In the genomic region with DNA sequence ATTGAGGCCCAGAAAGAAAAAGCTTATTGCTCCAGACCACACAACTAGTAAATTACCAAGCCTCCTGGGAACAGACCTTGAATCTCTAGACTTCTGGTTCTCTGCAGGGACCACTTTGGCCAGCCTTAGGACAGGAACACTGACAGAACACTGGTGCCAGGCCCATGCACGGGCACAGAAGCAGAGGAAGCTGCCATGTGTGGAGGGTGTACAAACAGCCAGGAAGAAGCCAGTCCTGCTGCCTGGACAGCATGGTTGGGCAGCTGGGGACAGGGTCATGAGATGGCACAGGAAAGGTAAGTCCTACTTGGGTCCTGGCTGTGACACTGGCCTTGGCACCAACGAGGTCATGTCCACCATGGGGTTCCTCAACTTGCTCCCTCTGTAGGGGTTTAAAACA, we compare ENCODE assay signal across 23 cellular contexts. TPM values are rescaled to one million over a fixed set of nuclear protein-coding genes. Genes with fewer than 3 reads are reported as not detected.
DNase-seq lines count a peak whose midpoint lies in the region; ATAC-seq and TF ChIP-seq lines count a peak whose summit lies in the region.
"Had no signal": no experiment of that assay in that cellular context is flagged by ENCODE, and none has a peak within 500 bp of the region (broad histone marks: within the 10 kb centered on the region; RNA-seq: fewer than 3 reads in every experiment).

No MANE protein-coding gene starts in this region.

- H3K4me1 Mint-ChIP-seq in activated CD4-positive, alpha-beta memory T cell treated with anti-CD3 and anti-CD28 coated beads, Interleukin-2, amount 10 ng/mL, durations not matched to agents 7 days and 5 days: peaks cover 13% of the 10 kb centered on the region
- H3K4me1 Mint-ChIP-seq in activated CD4-positive, alpha-beta memory T cell treated with anti-CD3 and anti-CD28 coated beads for 36 hours (ENCODE audit: low read depth): peaks cover 1% of the 10 kb centered on the region
- peaks cover 2% of the 10 kb centered on the region for H3K4me1 Mint-ChIP-seq in activated T-helper 2 cell treated with anti-CD3 and anti-CD28 coated beads, Interferon-gamma antibody, Interleukin-2, Interleukin-4, amounts not matched to agents 10 μg/mL and 5 μg/mL and 100 μg/mL, durations not matched to agents 14 hours and 24 hours and 36 hours (ENCODE audit: low read depth)
- H3K4me1 Mint-ChIP-seq in osteocyte (ENCODE audit: unreplicated experiment): peaks cover 19% of the 10 kb centered on the region
- no peaks in the 10 kb centered on the region for H3K4me1 Mint-ChIP-seq in activated T-cell treated with anti-CD3 and anti-CD28 coated beads, Interleukin-2, amount 50 U/mL, for 72 hours (ENCODE audit: low read depth)
- H3K4me1 Mint-ChIP-seq: B cell had no signal

- intact Hi-C loops in activated CD4-positive, alpha-beta memory T cell treated with anti-CD3 and anti-CD28 coated beads for 36 hours (cut with micrococcal nuclease): no loop called here
- intact Hi-C loops in activated T-helper 2 cell treated with anti-CD3 and anti-CD28 coated beads, Interferon-gamma antibody, Interleukin-2, Interleukin-4, amounts not matched to agents 10 μg/mL and 5 μg/mL and 100 μg/mL, durations not matched to agents 14 hours and 24 hours and 36 hours (cut with micrococcal nuclease): no loop called here

- H3K4me3 Mint-ChIP-seq in activated CD4-positive, alpha-beta memory T cell treated with anti-CD3 and anti-CD28 coated beads, Interleukin-2, amount 10 ng/mL, durations not matched to agents 7 days and 5 days: no peak overlapping the region
- H3K4me3 Mint-ChIP-seq in activated CD4-positive, alpha-beta memory T cell treated with anti-CD3 and anti-CD28 coated beads for 36 hours: no peak overlapping the region
- H3K4me3 Mint-ChIP-seq in activated T-helper 2 cell treated with anti-CD3 and anti-CD28 coated beads, Interferon-gamma antibody, Interleukin-2, Interleukin-4, amounts not matched to agents 10 μg/mL and 5 μg/mL and 100 μg/mL, durations not matched to agents 14 hours and 24 hours and 36 hours (ENCODE audit: low read depth): no peak overlapping the region
- H3K4me3 Mint-ChIP-seq in osteocyte (ENCODE audit: unreplicated experiment): no peak overlapping the region
- H3K4me3 Mint-ChIP-seq in activated T-cell treated with anti-CD3 and anti-CD28 coated beads, Interleukin-2, amount 50 U/mL, for 72 hours: no peak overlapping the region
- H3K4me3 Mint-ChIP-seq: B cell; CD8-positive, alpha-beta T cell had no signal

- CTCF ChIA-PET in activated CD4-positive, alpha-beta memory T cell treated with anti-CD3 and anti-CD28 coated beads, Interleukin-2, amount 10 ng/mL, durations not matched to agents 7 days and 5 days (lab: Charles Lee): interaction anchor here (0.8 to 3.3 kb wide), 10 partner anchors 9 to 688 kb away, joined by 3 to 10 read pairs (median 5); no protein-coding TSS in a partner anchor
- CTCF ChIA-PET in activated CD4-positive, alpha-beta memory T cell treated with anti-CD3 and anti-CD28 coated beads for 36 hours (lab: Charles Lee): interaction anchor here (0.7 to 5.1 kb wide), 10 partner anchors 22 to 1655 kb away, joined by 3 to 47 read pairs (median 4); a partner anchor contains a TSS

- no peaks in the 10 kb centered on the region for H3K36me3 Mint-ChIP-seq in activated CD4-positive, alpha-beta memory T cell treated with anti-CD3 and anti-CD28 coated beads, Interleukin-2, amount 10 ng/mL, durations not matched to agents 7 days and 5 days (ENCODE audit: low read depth)
- no peaks in the 10 kb centered on the region for H3K36me3 Mint-ChIP-seq in activated CD4-positive, alpha-beta memory T cell treated with anti-CD3 and anti-CD28 coated beads for 36 hours
- H3K36me3 Mint-ChIP-seq in activated T-helper 2 cell treated with anti-CD3 and anti-CD28 coated beads, Interferon-gamma antibody, Interleukin-2, Interleukin-4, amounts not matched to agents 10 μg/mL and 5 μg/mL and 100 μg/mL, durations not matched to agents 14 hours and 24 hours and 36 hours (ENCODE audit: low read depth): no peaks in the 10 kb centered on the region
- no peaks in the 10 kb centered on the region for H3K36me3 Mint-ChIP-seq in osteocyte (ENCODE audit: unreplicated experiment)
- no peaks in the 10 kb centered on the region for H3K36me3 Mint-ChIP-seq in activated naive CD4-positive, alpha-beta T cell treated with anti-CD3 and anti-CD28 coated beads, Interleukin-2, amount 50 U/mL, for 72 hours
- no peaks in the 10 kb centered on the region for H3K36me3 Mint-ChIP-seq in activated T-cell treated with anti-CD3 and anti-CD28 coated beads, Interleukin-2, amount 50 U/mL, for 72 hours (ENCODE audit: insufficient read depth in 2 of 2)
- H3K36me3 Mint-ChIP-seq: CD8-positive, alpha-beta T cell had no signal

- no peaks in the 10 kb centered on the region for H3K9me3 Mint-ChIP-seq in activated CD4-positive, alpha-beta memory T cell treated with anti-CD3 and anti-CD28 coated beads, Interleukin-2, amount 10 ng/mL, durations not matched to agents 7 days and 5 days
- no peaks in the 10 kb centered on the region for H3K9me3 Mint-ChIP-seq in activated CD4-positive, alpha-beta memory T cell treated with anti-CD3 and anti-CD28 coated beads for 36 hours
- H3K9me3 Mint-ChIP-seq in activated T-helper 2 cell treated with anti-CD3 and anti-CD28 coated beads, Interferon-gamma antibody, Interleukin-2, Interleukin-4, amounts not matched to agents 10 μg/mL and 5 μg/mL and 100 μg/mL, durations not matched to agents 14 hours and 24 hours and 36 hours: no peaks in the 10 kb centered on the region
- no peaks in the 10 kb centered on the region for H3K9me3 Mint-ChIP-seq in osteocyte (ENCODE audit: unreplicated experiment)
- no peaks in the 10 kb centered on the region for H3K9me3 Mint-ChIP-seq in activated naive CD4-positive, alpha-beta T cell treated with anti-CD3 and anti-CD28 coated beads, Interleukin-2, amount 50 U/mL, for 72 hours
- H3K9me3 Mint-ChIP-seq in activated T-cell treated with anti-CD3 and anti-CD28 coated beads, Interleukin-2, amount 50 U/mL, for 72 hours: no peaks in the 10 kb centered on the region
- H3K9me3 Mint-ChIP-seq: CD8-positive, alpha-beta T cell had no signal

- POLR2A ChIA-PET in activated CD4-positive, alpha-beta memory T cell treated with anti-CD3 and anti-CD28 coated beads, Interleukin-2, amount 10 ng/mL, durations not matched to agents 7 days and 5 days (lab: Charles Lee): interaction anchor here (1.1 to 2.4 kb wide), 3 partner anchors 28 to 158 kb away, joined by 3 to 8 read pairs (median 6); no protein-coding TSS in a partner anchor
- POLR2A ChIA-PET in activated CD4-positive, alpha-beta memory T cell treated with anti-CD3 and anti-CD28 coated beads for 36 hours (lab: Charles Lee): no interaction called here

- no peak overlapping the region for H3K27ac Mint-ChIP-seq in activated CD4-positive, alpha-beta memory T cell treated with anti-CD3 and anti-CD28 coated beads, Interleukin-2, amount 10 ng/mL, durations not matched to agents 7 days and 5 days
- H3K27ac Mint-ChIP-seq in activated CD4-positive, alpha-beta memory T cell treated with anti-CD3 and anti-CD28 coated beads for 36 hours: no peak overlapping the region
- no peak overlapping the region for H3K27ac Mint-ChIP-seq in activated T-helper 2 cell treated with anti-CD3 and anti-CD28 coated beads, Interferon-gamma antibody, Interleukin-2, Interleukin-4, amounts not matched to agents 10 μg/mL and 5 μg/mL and 100 μg/mL, durations not matched to agents 14 hours and 24 hours and 36 hours
- no peak overlapping the region for H3K27ac Mint-ChIP-seq in osteocyte (ENCODE audit: unreplicated experiment)
- no peak overlapping the region for H3K27ac Mint-ChIP-seq in activated naive CD4-positive, alpha-beta T cell treated with anti-CD3 and anti-CD28 coated beads, Interleukin-2, amount 50 U/mL, for 72 hours
- H3K27ac Mint-ChIP-seq in activated T-cell treated with anti-CD3 and anti-CD28 coated beads, Interleukin-2, amount 50 U/mL, for 72 hours: no peak overlapping the region
- H3K27ac Mint-ChIP-seq: B cell; CD8-positive, alpha-beta T cell had no signal

- DNase-seq in activated CD4-positive, alpha-beta memory T cell treated with anti-CD3 and anti-CD28 coated beads, Interleukin-2, amount 10 ng/mL, durations not matched to agents 7 days and 5 days: peak; percentile 14
- no peak for DNase-seq in activated CD4-positive, alpha-beta memory T cell treated with anti-CD3 and anti-CD28 coated beads for 36 hours
- DNase-seq in activated T-helper 2 cell treated with anti-CD3 and anti-CD28 coated beads, Interferon-gamma antibody, Interleukin-2, Interleukin-4, amounts not matched to agents 10 μg/mL and 5 μg/mL and 100 μg/mL, durations not matched to agents 14 hours and 24 hours and 36 hours (ENCODE audit: low spot score): peak; percentile 7
- peak; percentile 49 for DNase-seq in islet precursor cell
- peak; percentile 57 for DNase-seq in osteocyte (ENCODE audit: extremely low spot score, unreplicated experiment)
- no peak for DNase-seq in NCI-H748 (lab: John Stamatoyannopoulos, UW; ENCODE audit: unreplicated experiment)
- DNase-seq in activated naive CD4-positive, alpha-beta T cell treated with anti-CD3 and anti-CD28 coated beads, Interleukin-2, amount 50 U/mL, for 72 hours (ENCODE audit: low spot score in 2 of 2): no peak
- DNase-seq in activated T-cell treated with anti-CD3 and anti-CD28 coated beads, Interleukin-2, amount 50 U/mL, for 72 hours: no peak
- DNase-seq: DMS 273 treated with DMSO at 0.1 percent for 48 hours; DMS79; GF-D8; Karpas-422; NCI-H1092 treated with DMSO at 0.1 percent for 48 hours; NCI-H1436; NCI-H187 treated with DMSO at 0.1 percent for 48 hours; NCI-H2171 treated with DMSO at 0.1 percent for 48 hours; NCI-H524; NCI-H774; NK-92 treated with Interleukin-12 subunit alpha and Interleukin-12 subunit beta, amount 100 ng/mL, for 24 hours; PC-3; SJCRH30 had no signal

- no peaks in the 10 kb centered on the region for H3K27me3 Mint-ChIP-seq in activated CD4-positive, alpha-beta memory T cell treated with anti-CD3 and anti-CD28 coated beads, Interleukin-2, amount 10 ng/mL, durations not matched to agents 7 days and 5 days
- no peaks in the 10 kb centered on the region for H3K27me3 Mint-ChIP-seq in activated CD4-positive, alpha-beta memory T cell treated with anti-CD3 and anti-CD28 coated beads for 36 hours
- no peaks in the 10 kb centered on the region for H3K27me3 Mint-ChIP-seq in activated T-helper 2 cell treated with anti-CD3 and anti-CD28 coated beads, Interferon-gamma antibody, Interleukin-2, Interleukin-4, amounts not matched to agents 10 μg/mL and 5 μg/mL and 100 μg/mL, durations not matched to agents 14 hours and 24 hours and 36 hours (ENCODE audit: low read depth)
- no peaks in the 10 kb centered on the region for H3K27me3 Mint-ChIP-seq in osteocyte (ENCODE audit: unreplicated experiment)
- no peaks in the 10 kb centered on the region for H3K27me3 Mint-ChIP-seq in activated T-cell treated with anti-CD3 and anti-CD28 coated beads, Interleukin-2, amount 50 U/mL, for 72 hours (ENCODE audit: low read depth)
- H3K27me3 Mint-ChIP-seq: B cell had no signal

- ATAC-seq in activated naive CD4-positive, alpha-beta T cell treated with anti-CD3 and anti-CD28 coated beads, Interleukin-2, amount 50 U/mL, for 72 hours: no peak
- ATAC-seq in activated T-cell treated with anti-CD3 and anti-CD28 coated beads, Interleukin-2, amount 50 U/mL, for 72 hours (replicated peaks in 1 of 2): no peak
- ATAC-seq: CD8-positive, alpha-beta T cell; PC-3 had no signal

- no peak for TF ChIP-seq CTCF in osteocyte (IDR thresholded peaks at IDR 0.05)

RNA-seq across cellular contexts. Expression of a gene that starts 19.2 kb away (rescaled TPM):
- not detected for total RNA-seq in activated CD4-positive, alpha-beta memory T cell treated with anti-CD3 and anti-CD28 coated beads, Interleukin-2, amount 10 ng/mL, durations not matched to agents 7 days and 5 days
- total RNA-seq in activated CD4-positive, alpha-beta memory T cell treated with anti-CD3 and anti-CD28 coated beads for 36 hours: not detected
- not detected in 2 replicates for total RNA-seq in activated T-helper 2 cell treated with anti-CD3 and anti-CD28 coated beads, Interferon-gamma antibody, Interleukin-2, Interleukin-4, amounts not matched to agents 10 μg/mL and 5 μg/mL and 100 μg/mL, durations not matched to agents 14 hours and 24 hours and 36 hours
- total RNA-seq in osteocyte: 0.57 TPM in 1 of 2 replicates, not detected in the other
- total RNA-seq in activated naive CD4-positive, alpha-beta T cell treated with anti-CD3 and anti-CD28 coated beads, Interleukin-2, amount 50 U/mL, for 72 hours: not detected
- under 1 TPM in 1 of 2 donors, not detected in 1; 0.05 TPM for total RNA-seq in activated T-cell treated with anti-CD3 and anti-CD28 coated beads, Interleukin-2, amount 50 U/mL, for 72 hours

RNA-seq across cellular contexts. Expression of a gene that starts 20.1 kb away (rescaled TPM):
- total RNA-seq in activated CD4-positive, alpha-beta memory T cell treated with anti-CD3 and anti-CD28 coated beads, Interleukin-2, amount 10 ng/mL, durations not matched to agents 7 days and 5 days: not detected
- total RNA-seq in activated CD4-positive, alpha-beta memory T cell treated with anti-CD3 and anti-CD28 coated beads for 36 hours: not detected
- not detected in 2 replicates for total RNA-seq in activated T-helper 2 cell treated with anti-CD3 and anti-CD28 coated beads, Interferon-gamma antibody, Interleukin-2, Interleukin-4, amounts not matched to agents 10 μg/mL and 5 μg/mL and 100 μg/mL, durations not matched to agents 14 hours and 24 hours and 36 hours
- total RNA-seq in osteocyte: 0.73 TPM in 1 of 2 replicates, not detected in the other
- 1 to 10 TPM in 1 of 2 donors, not detected in 1; 1.7 TPM for total RNA-seq in activated naive CD4-positive, alpha-beta T cell treated with anti-CD3 and anti-CD28 coated beads, Interleukin-2, amount 50 U/mL, for 72 hours
- total RNA-seq in activated T-cell treated with anti-CD3 and anti-CD28 coated beads, Interleukin-2, amount 50 U/mL, for 72 hours: not detected
- total RNA-seq: B cell; CD8-positive, alpha-beta T cell had no signal

RNA-seq across cellular contexts. Expression of a gene that starts 30.0 kb away (rescaled TPM):
- not detected for total RNA-seq in activated CD4-positive, alpha-beta memory T cell treated with anti-CD3 and anti-CD28 coated beads, Interleukin-2, amount 10 ng/mL, durations not matched to agents 7 days and 5 days
- not detected for total RNA-seq in activated CD4-positive, alpha-beta memory T cell treated with anti-CD3 and anti-CD28 coated beads for 36 hours
- not detected in 2 replicates for total RNA-seq in activated T-helper 2 cell treated with anti-CD3 and anti-CD28 coated beads, Interferon-gamma antibody, Interleukin-2, Interleukin-4, amounts not matched to agents 10 μg/mL and 5 μg/mL and 100 μg/mL, durations not matched to agents 14 hours and 24 hours and 36 hours
- not detected in 2 replicates for total RNA-seq in osteocyte
- not detected for total RNA-seq in activated naive CD4-positive, alpha-beta T cell treated with anti-CD3 and anti-CD28 coated beads, Interleukin-2, amount 50 U/mL, for 72 hours
- not detected for total RNA-seq in activated T-cell treated with anti-CD3 and anti-CD28 coated beads, Interleukin-2, amount 50 U/mL, for 72 hours
- total RNA-seq: B cell; CD8-positive, alpha-beta T cell had no signal

Comparison
In these comparisons a context has a peak if more than half of its experiments do, and no peak if none do; other contexts are left out.
1. DNase-seq: peak in activated CD4-positive, alpha-beta memory T cell treated with anti-CD3 and anti-CD28 coated beads, Interleukin-2, amount 10 ng/mL, durations not matched to agents 7 days and 5 days (single experiment), activated T-helper 2 cell treated with anti-CD3 and anti-CD28 coated beads, Interferon-gamma antibody, Interleukin-2, Interleukin-4, amounts not matched to agents 10 μg/mL and 5 μg/mL and 100 μg/mL, durations not matched to agents 14 hours and 24 hours and 36 hours (single experiment), islet precursor cell (single experiment) and osteocyte (single experiment); none in activated CD4-positive, alpha-beta memory T cell treated with anti-CD3 and anti-CD28 coated beads for 36 hours (single experiment), NCI-H748 (single experiment), activated naive CD4-positive, alpha-beta T cell treated with anti-CD3 and anti-CD28 coated beads, Interleukin-2, amount 50 U/mL, for 72 hours (0 of 2) and activated T-cell treated with anti-CD3 and anti-CD28 coated beads, Interleukin-2, amount 50 U/mL, for 72 hours (0 of 2).